In genomic region chr9:137193771-137194170, GRCh38 we compare ENCODE assay signal across 1 cellular context.
TF ChIP-seq lines count a peak whose summit lies in the region.

No MANE protein-coding gene starts in this region.

TF ChIP-seq in H1, 55 proteins besides CTCF, POLR2A, EP300 and RAD21:
- TF ChIP-seq RBBP5 (IDR thresholded peaks at IDR 0.05; ENCODE audit: borderline replicate concordance, low read depth, low read length): no peak
- TF ChIP-seq BRCA1 (IDR thresholded peaks at IDR 0.05; ENCODE audit: low read depth, low read length): no peak
- no peak for TF ChIP-seq SP1 (IDR thresholded peaks at IDR 0.05; ENCODE audit: low read depth, low read length)
- TF ChIP-seq SIN3A (conservative IDR thresholded peaks at IDR 0.05 in 1 of 2, IDR thresholded peaks at IDR 0.05 in 1 of 2; ENCODE audit: low read depth in 1 of 2, low read length in 2 of 2): no peak
- no peak for TF ChIP-seq MAX (IDR thresholded peaks at IDR 0.05)
- TF ChIP-seq HDAC2 (IDR thresholded peaks at IDR 0.05; ENCODE audit: borderline replicate concordance in 1 of 2, low read depth in 2 of 2, low read length in 2 of 2): no peak
- TF ChIP-seq GABPA (IDR thresholded peaks at IDR 0.05; ENCODE audit: borderline replicate concordance, insufficient read depth, low read length): no peak
- no peak for TF ChIP-seq CTBP2 (IDR thresholded peaks at IDR 0.05; ENCODE audit: borderline replicate concordance, insufficient read depth, insufficient read length, low read length)
